ENCODE assay signal across 8 cellular contexts in the genomic region with DNA sequence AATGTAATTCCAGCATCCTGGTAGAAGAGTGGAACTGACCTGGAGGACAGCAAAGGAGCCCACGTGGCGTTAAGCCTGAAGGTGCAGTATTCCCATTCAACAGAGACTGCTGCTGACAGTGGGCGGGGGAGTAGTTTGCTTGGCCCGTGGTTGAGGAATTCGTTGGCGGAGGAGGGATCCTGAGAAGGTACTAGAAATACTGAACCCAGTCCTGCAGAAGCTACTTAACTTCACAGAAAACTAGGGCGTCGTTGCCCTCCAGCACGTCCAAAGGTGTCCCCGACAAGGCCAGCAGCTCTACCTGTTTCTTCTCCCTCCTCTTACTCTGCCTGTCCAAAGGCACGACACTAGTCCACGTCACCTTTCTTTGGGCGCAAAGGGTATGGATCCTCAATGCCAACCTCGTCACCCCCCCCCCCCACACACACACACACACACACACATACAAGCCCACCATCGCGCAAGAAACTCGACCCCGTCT. TPM values are rescaled to one million over a fixed set of nuclear protein-coding genes. Genes with fewer than 3 reads are reported as not detected.
A peak's percentile ranks its signal among the peaks of the same experiment; 100 is the strongest.
DNase-seq lines count a peak whose midpoint lies in the region; ATAC-seq, FAIRE-seq and TF ChIP-seq lines count a peak whose summit lies in the region.

No MANE protein-coding gene starts in this region.

- peak overlapping the region; percentile 94 for H3K4me3 Mint-ChIP-seq in activated CD4-positive, alpha-beta memory T cell treated with anti-CD3 and anti-CD28 coated beads for 36 hours

- FAIRE-seq in HTR-8/SVneo (lab: Jason Lieb, UNC) = no peak

- peak overlapping the region; percentile 77 for H3K4me2 ChIP-seq in neural cell (ENCODE audit: low read length)

- in situ Hi-C loops in ACHN (cut with HindIII; ENCODE audit: low pct_ligation_motif_present, low pct_unique_long_range_greater_than_20kb, low sequenced_read_pairs) = no loop called here

- H3K79me2 ChIP-seq in neural cell (replicated peaks; ENCODE audit: insufficient read depth, low read length) = no peaks in the 10 kb centered on the region

- no peak for TF ChIP-seq RAD21 in neural cell (conservative IDR thresholded peaks at IDR 0.05)

- no peaks in the 10 kb centered on the region for H3K9me2 ChIP-seq in neural cell (ENCODE audit: insufficient read depth, low read length)

- H2AFZ ChIP-seq in neural cell (ENCODE audit: low read depth, low read length) = peak overlapping the region; percentile 73

- peak; percentile 21 for ATAC-seq in GM18511 (IDR thresholded peaks at IDR 0.05; ENCODE audit: unreplicated experiment)

- no peaks in the 10 kb centered on the region for H3K36me3 ChIP-seq in neural cell (ENCODE audit: insufficient read depth, low read length)

- H3K4me3 ChIP-seq in fibroblast of pulmonary artery (replicated peaks; ENCODE audit: low read depth, low read length) (peak overlapping the region; percentile 79), neural cell (ENCODE audit: low read length) (peak overlapping the region; percentile 82)

- H3K27me3 ChIP-seq in neural cell (ENCODE audit: insufficient read depth, low read depth, low read length) = no peaks in the 10 kb centered on the region

- H3K4me1 Mint-ChIP-seq in activated CD4-positive, alpha-beta memory T cell treated with anti-CD3 and anti-CD28 coated beads for 36 hours (ENCODE audit: low read depth) = peaks cover 63% of the 10 kb centered on the region

- H3K9ac ChIP-seq in neural cell (ENCODE audit: low read length) = peak overlapping the region; percentile 67

- H3F3A ChIP-seq in neural cell (ENCODE audit: insufficient read depth, low read length, poor library complexity, severe bottlenecking) = no peaks in the 10 kb centered on the region

- H3K27ac Mint-ChIP-seq in activated CD4-positive, alpha-beta memory T cell treated with anti-CD3 and anti-CD28 coated beads for 36 hours = peak overlapping the region; percentile 98

- TF ChIP-seq EP300 in neural cell (conservative IDR thresholded peaks at IDR 0.05; ENCODE audit: poor library complexity, severe bottlenecking) = no peak

- no peaks in the 10 kb centered on the region for H3K9me3 Mint-ChIP-seq in activated CD4-positive, alpha-beta memory T cell treated with anti-CD3 and anti-CD28 coated beads for 36 hours

- peak overlapping the region; percentile 44 for H3K27ac ChIP-seq in neural cell (ENCODE audit: low read length)

- POLR2A ChIA-PET in activated CD4-positive, alpha-beta memory T cell treated with anti-CD3 and anti-CD28 coated beads for 36 hours (lab: Charles Lee) = interaction anchor here (0.7 to 2.6 kb wide), 4 partner anchors 48 to 1070 kb away, joined by 3 to 32 read pairs (median 8); a partner anchor contains a TSS

- H4K20me1 ChIP-seq in neural cell (ENCODE audit: insufficient read depth) = no peaks in the 10 kb centered on the region

- peaks cover 20% of the 10 kb centered on the region for H3K36me3 Mint-ChIP-seq in activated CD4-positive, alpha-beta memory T cell treated with anti-CD3 and anti-CD28 coated beads for 36 hours

- H3K9me3 ChIP-seq in neural cell (ENCODE audit: low read length) = no peaks in the 10 kb centered on the region

- intact Hi-C loops in activated CD4-positive, alpha-beta memory T cell treated with anti-CD3 and anti-CD28 coated beads for 36 hours (cut with micrococcal nuclease) = loop anchor here (1.0 kb wide), 2 partner anchors 28 to 78 kb away; a partner anchor contains a TSS

- CTCF ChIA-PET in activated CD4-positive, alpha-beta memory T cell treated with anti-CD3 and anti-CD28 coated beads for 36 hours (lab: Charles Lee) = interaction anchor here (0.7 to 2.6 kb wide), 9 partner anchors 9 to 1348 kb away, joined by 3 to 21 read pairs (median 5); a partner anchor contains a TSS

- peak; percentile 60 for DNase-seq in ACHN
- DNase-seq in HTR-8/SVneo (ENCODE audit: insufficient read length, low spot score) = peak; percentile 22
- no peak for DNase-seq in activated CD4-positive, alpha-beta memory T cell treated with anti-CD3 and anti-CD28 coated beads for 36 hours
- DNase-seq in fibroblast of pulmonary artery (ENCODE audit: low read depth) = peak; percentile 42
- DNase-seq in DMS153 (lab: John Stamatoyannopoulos, UW) = no peak
- DNase-seq in SKM-1 (lab: John Stamatoyannopoulos, UW; ENCODE audit: unreplicated experiment) = no peak

- no peaks in the 10 kb centered on the region for H3K27me3 Mint-ChIP-seq in activated CD4-positive, alpha-beta memory T cell treated with anti-CD3 and anti-CD28 coated beads for 36 hours

- no peak for TF ChIP-seq CTCF in fibroblast of pulmonary artery (IDR thresholded peaks at IDR 0.05; ENCODE audit: low read length, missing control alignments)
- TF ChIP-seq CTCF in neural cell (IDR thresholded peaks at IDR 0.05; ENCODE audit: poor library complexity, severe bottlenecking) = no peak

TF ChIP-seq in neural cell, 6 proteins besides CTCF, POLR2A, EP300 and RAD21:
- peak; percentile 61 for TF ChIP-seq MXI1 (conservative IDR thresholded peaks at IDR 0.05; ENCODE audit: poor library complexity, severe bottlenecking)
- TF ChIP-seq, protein P1, sequence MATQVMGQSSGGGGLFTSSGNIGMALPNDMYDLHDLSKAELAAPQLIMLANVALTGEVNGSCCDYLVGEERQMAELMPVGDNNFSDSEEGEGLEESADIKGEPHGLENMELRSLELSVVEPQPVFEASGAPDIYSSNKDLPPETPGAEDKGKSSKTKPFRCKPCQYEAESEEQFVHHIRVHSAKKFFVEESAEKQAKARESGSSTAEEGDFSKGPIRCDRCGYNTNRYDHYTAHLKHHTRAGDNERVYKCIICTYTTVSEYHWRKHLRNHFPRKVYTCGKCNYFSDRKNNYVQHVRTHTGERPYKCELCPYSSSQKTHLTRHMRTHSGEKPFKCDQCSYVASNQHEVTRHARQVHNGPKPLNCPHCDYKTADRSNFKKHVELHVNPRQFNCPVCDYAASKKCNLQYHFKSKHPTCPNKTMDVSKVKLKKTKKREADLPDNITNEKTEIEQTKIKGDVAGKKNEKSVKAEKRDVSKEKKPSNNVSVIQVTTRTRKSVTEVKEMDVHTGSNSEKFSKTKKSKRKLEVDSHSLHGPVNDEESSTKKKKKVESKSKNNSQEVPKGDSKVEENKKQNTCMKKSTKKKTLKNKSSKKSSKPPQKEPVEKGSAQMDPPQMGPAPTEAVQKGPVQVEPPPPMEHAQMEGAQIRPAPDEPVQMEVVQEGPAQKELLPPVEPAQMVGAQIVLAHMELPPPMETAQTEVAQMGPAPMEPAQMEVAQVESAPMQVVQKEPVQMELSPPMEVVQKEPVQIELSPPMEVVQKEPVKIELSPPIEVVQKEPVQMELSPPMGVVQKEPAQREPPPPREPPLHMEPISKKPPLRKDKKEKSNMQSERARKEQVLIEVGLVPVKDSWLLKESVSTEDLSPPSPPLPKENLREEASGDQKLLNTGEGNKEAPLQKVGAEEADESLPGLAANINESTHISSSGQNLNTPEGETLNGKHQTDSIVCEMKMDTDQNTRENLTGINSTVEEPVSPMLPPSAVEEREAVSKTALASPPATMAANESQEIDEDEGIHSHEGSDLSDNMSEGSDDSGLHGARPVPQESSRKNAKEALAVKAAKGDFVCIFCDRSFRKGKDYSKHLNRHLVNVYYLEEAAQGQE (IDR thresholded peaks at IDR 0.05; ENCODE audit: borderline replicate concordance) = peak; percentile 27
- peak; percentile 6 for TF ChIP-seq TAF1 (IDR thresholded peaks at IDR 0.05; ENCODE audit: low read depth)
- no peak for TF ChIP-seq POLR2AphosphoS5 (IDR thresholded peaks at IDR 0.05)
- no peak for TF ChIP-seq EZH2 (IDR thresholded peaks at IDR 0.05; ENCODE audit: borderline replicate concordance, insufficient read depth, low read length, poor library complexity, severe bottlenecking)
- TF ChIP-seq SMC3 (conservative IDR thresholded peaks at IDR 0.05; ENCODE audit: poor library complexity) = no peak

RNA-seq across cellular contexts. Expression of a gene that starts 0.3 kb away (rescaled TPM):
- 10 to 100 TPM; 14.8 to 16.0 TPM for total RNA-seq in activated CD4-positive, alpha-beta memory T cell treated with anti-CD3 and anti-CD28 coated beads for 36 hours
- 24.7 and 29.2 TPM in 2 replicates for polyA plus RNA-seq in neural cell
- 31.7 and 42.4 TPM in 2 replicates for polyA minus RNA-seq in neural cell

RNA-seq across cellular contexts. Expression of a gene that starts 0.5 kb away (rescaled TPM):
- 10 to 100 TPM; 30.8 to 33.6 TPM for total RNA-seq in activated CD4-positive, alpha-beta memory T cell treated with anti-CD3 and anti-CD28 coated beads for 36 hours
- 5.7 and 7.0 TPM in 2 replicates for polyA plus RNA-seq in neural cell
- polyA minus RNA-seq in neural cell = 5.8 and 6.1 TPM in 2 replicates

RNA-seq across cellular contexts. Expression of a gene that starts 47.8 kb away (rescaled TPM):
- total RNA-seq in activated CD4-positive, alpha-beta memory T cell treated with anti-CD3 and anti-CD28 coated beads for 36 hours = 10 to 100 TPM; 19.1 to 19.4 TPM
- 96.2 and 97.2 TPM in 2 replicates for polyA plus RNA-seq in neural cell
- polyA minus RNA-seq in neural cell = 104 and 111 TPM in 2 replicates

Comparison
In these comparisons a context has a peak if more than half of its experiments do, and no peak if none do; other contexts are left out.
1. DNase-seq: peak in ACHN (single experiment), HTR-8/SVneo (single experiment) and fibroblast of pulmonary artery (single experiment); none in activated CD4-positive, alpha-beta memory T cell treated with anti-CD3 and anti-CD28 coated beads for 36 hours (single experiment), DMS153 (single experiment) and SKM-1 (single experiment).